In genomic region chr4:124806403-124806802, GRCh38 we compare ENCODE assay signal across 17 cellular contexts.
DNase-seq lines count a peak whose midpoint lies in the region; ATAC-seq, FAIRE-seq and TF ChIP-seq lines count a peak whose summit lies in the region.
"Had no signal": no experiment of that assay in that cellular context is flagged by ENCODE, and none has a peak within 500 bp of the region (broad histone marks: within the 10 kb centered on the region; RNA-seq: fewer than 3 reads in every experiment).

No MANE protein-coding gene starts in this region.

- H3K4me3 Mint-ChIP-seq in activated CD8-positive, alpha-beta T cell treated with anti-CD3 and anti-CD28 coated beads for 36 hours: no peak overlapping the region
- H3K4me3 Mint-ChIP-seq in activated CD8-positive, alpha-beta T cell treated with anti-CD3 and anti-CD28 coated beads, Interleukin-2, amount 10 ng/mL, durations not matched to agents 7 days and 5 days: no peak overlapping the region
- no peak overlapping the region for H3K4me3 Mint-ChIP-seq in T-cell
- H3K4me3 Mint-ChIP-seq: activated T-helper 1 cell treated with anti-CD3 and anti-CD28 coated beads, Interleukin-12 subunit alpha, Interleukin-12 subunit beta, Interleukin-2, Interleukin-4 antibody, amounts not matched to agents 30 ng/mL and 10 ng/mL and 1 ng/mL, durations not matched to agents 14 hours and 24 hours and 36 hours; CD4-positive, alpha-beta memory T cell; dendritic cell treated with granulocyte-macrophage colony-stimulating factor and Interleukin-4, amounts not matched to agents 40 ng/mL and 50 ng/mL, for 4 days had no signal

- peak; percentile 49 for ATAC-seq in activated CD8-positive, alpha-beta T cell treated with anti-CD3 and anti-CD28 coated beads for 36 hours
- ATAC-seq in activated CD8-positive, alpha-beta T cell treated with anti-CD3 and anti-CD28 coated beads, Interleukin-2, amount 10 ng/mL, durations not matched to agents 7 days and 5 days: no peak
- no peak for ATAC-seq in GM18909 (IDR thresholded peaks at IDR 0.05; ENCODE audit: poor library complexity, unreplicated experiment)
- no peak for ATAC-seq in T-cell (replicated peaks in 1 of 4)
- ATAC-seq: A549 had no signal

- no peak overlapping the region for H3K27ac Mint-ChIP-seq in activated CD8-positive, alpha-beta T cell treated with anti-CD3 and anti-CD28 coated beads for 36 hours
- H3K27ac Mint-ChIP-seq in activated CD8-positive, alpha-beta T cell treated with anti-CD3 and anti-CD28 coated beads, Interleukin-2, amount 10 ng/mL, durations not matched to agents 7 days and 5 days: no peak overlapping the region
- no peak overlapping the region for H3K27ac Mint-ChIP-seq in T-cell
- H3K27ac Mint-ChIP-seq: activated T-helper 1 cell treated with anti-CD3 and anti-CD28 coated beads, Interleukin-12 subunit alpha, Interleukin-12 subunit beta, Interleukin-2, Interleukin-4 antibody, amounts not matched to agents 30 ng/mL and 10 ng/mL and 1 ng/mL, durations not matched to agents 14 hours and 24 hours and 36 hours; CD4-positive, alpha-beta memory T cell; dendritic cell treated with granulocyte-macrophage colony-stimulating factor and Interleukin-4, amounts not matched to agents 40 ng/mL and 50 ng/mL, for 4 days had no signal

- no peaks in the 10 kb centered on the region for H3K27me3 Mint-ChIP-seq in activated CD8-positive, alpha-beta T cell treated with anti-CD3 and anti-CD28 coated beads for 36 hours
- no peaks in the 10 kb centered on the region for H3K27me3 Mint-ChIP-seq in activated CD8-positive, alpha-beta T cell treated with anti-CD3 and anti-CD28 coated beads, Interleukin-2, amount 10 ng/mL, durations not matched to agents 7 days and 5 days (ENCODE audit: low read depth)
- peaks cover 0 to 3% of the 10 kb centered on the region in 2 donors for H3K27me3 Mint-ChIP-seq in T-cell
- H3K27me3 Mint-ChIP-seq: CD4-positive, alpha-beta memory T cell; dendritic cell treated with granulocyte-macrophage colony-stimulating factor and Interleukin-4, amounts not matched to agents 40 ng/mL and 50 ng/mL, for 4 days had no signal

- no peaks in the 10 kb centered on the region for H3K27me3 ChIP-seq in bronchial epithelial cell (ENCODE audit: control insufficient read depth, insufficient read depth, low read length)
- H3K27me3 ChIP-seq: upper lobe of left lung had no signal

- no peak for TF ChIP-seq CTCF in activated CD8-positive, alpha-beta T cell treated with anti-CD3 and anti-CD28 coated beads for 36 hours (IDR thresholded peaks at IDR 0.05)
- no peak for TF ChIP-seq CTCF in bronchial epithelial cell (IDR thresholded peaks at IDR 0.05; ENCODE audit: insufficient read depth, low read length, severe bottlenecking)

- POLR2A ChIA-PET in activated CD8-positive, alpha-beta T cell treated with anti-CD3 and anti-CD28 coated beads for 36 hours (lab: Charles Lee): no interaction called here
- POLR2A ChIA-PET in activated CD8-positive, alpha-beta T cell treated with anti-CD3 and anti-CD28 coated beads, Interleukin-2, amount 10 ng/mL, durations not matched to agents 7 days and 5 days (lab: Charles Lee): no interaction called here
- POLR2A ChIA-PET in T-cell (lab: Charles Lee): no interaction called here

- CTCF ChIA-PET in activated CD8-positive, alpha-beta T cell treated with anti-CD3 and anti-CD28 coated beads for 36 hours (lab: Charles Lee): no interaction called here
- CTCF ChIA-PET in activated CD8-positive, alpha-beta T cell treated with anti-CD3 and anti-CD28 coated beads, Interleukin-2, amount 10 ng/mL, durations not matched to agents 7 days and 5 days (lab: Charles Lee): no interaction called here
- CTCF ChIA-PET in T-cell (lab: Charles Lee): no interaction called here

- no peak for FAIRE-seq in bronchial epithelial cell (lab: Jason Lieb, UNC)
- FAIRE-seq: A549 had no signal

- H3K4me3 ChIP-seq in bronchial epithelial cell (ENCODE audit: low read depth, low read length): no peak overlapping the region
- H3K4me3 ChIP-seq: A549, upper lobe of left lung had no signal

- intact Hi-C loops in activated CD8-positive, alpha-beta T cell treated with anti-CD3 and anti-CD28 coated beads for 36 hours (cut with micrococcal nuclease): no loop called here

- no peaks in the 10 kb centered on the region for H3K4me1 Mint-ChIP-seq in activated CD8-positive, alpha-beta T cell treated with anti-CD3 and anti-CD28 coated beads for 36 hours (ENCODE audit: low read depth)
- H3K4me1 Mint-ChIP-seq in activated CD8-positive, alpha-beta T cell treated with anti-CD3 and anti-CD28 coated beads, Interleukin-2, amount 10 ng/mL, durations not matched to agents 7 days and 5 days (ENCODE audit: low read depth): no peaks in the 10 kb centered on the region
- no peaks in the 10 kb centered on the region for H3K4me1 Mint-ChIP-seq in T-cell
- H3K4me1 Mint-ChIP-seq: CD4-positive, alpha-beta memory T cell had no signal

- peaks cover 4% of the 10 kb centered on the region for H3K9me3 Mint-ChIP-seq in activated CD8-positive, alpha-beta T cell treated with anti-CD3 and anti-CD28 coated beads for 36 hours
- H3K9me3 Mint-ChIP-seq in activated CD8-positive, alpha-beta T cell treated with anti-CD3 and anti-CD28 coated beads, Interleukin-2, amount 10 ng/mL, durations not matched to agents 7 days and 5 days (ENCODE audit: insufficient read depth): no peaks in the 10 kb centered on the region
- peaks cover 2 to 6% (median 5%) of the 10 kb centered on the region in 3 donors for H3K9me3 Mint-ChIP-seq in T-cell
- H3K9me3 Mint-ChIP-seq: activated T-helper 1 cell treated with anti-CD3 and anti-CD28 coated beads, Interleukin-12 subunit alpha, Interleukin-12 subunit beta, Interleukin-2, Interleukin-4 antibody, amounts not matched to agents 30 ng/mL and 10 ng/mL and 1 ng/mL, durations not matched to agents 14 hours and 24 hours and 36 hours had no signal

- peak; percentile 2 for DNase-seq in activated CD8-positive, alpha-beta T cell treated with anti-CD3 and anti-CD28 coated beads for 36 hours
- no peak for DNase-seq in activated CD8-positive, alpha-beta T cell treated with anti-CD3 and anti-CD28 coated beads, Interleukin-2, amount 10 ng/mL, durations not matched to agents 7 days and 5 days
- DNase-seq in NCI-H446 treated with DMSO at 0.1 percent for 48 hours (lab: John Stamatoyannopoulos, UW) (peak; percentile 14), bronchial epithelial cell (ENCODE audit: low read depth) (peak; percentile 46), renal cortical epithelial cell (ENCODE audit: low read depth) (peak; percentile 85), cerebellar nuclear complex (lab: John Stamatoyannopoulos, UW) (no peak), T-cell (no peak)
- DNase-seq: activated CD4-positive, alpha-beta T cell treated with anti-CD3 and anti-CD28 coated beads, Interleukin-2, amount 50 U/mL, for 48 hours; aorta; CD4-positive, alpha-beta memory T cell; Kasumi-1; NCI-H1694; upper lobe of left lung had no signal

- no peaks in the 10 kb centered on the region for H3K36me3 Mint-ChIP-seq in activated CD8-positive, alpha-beta T cell treated with anti-CD3 and anti-CD28 coated beads for 36 hours (ENCODE audit: low read depth)
- H3K36me3 Mint-ChIP-seq in activated CD8-positive, alpha-beta T cell treated with anti-CD3 and anti-CD28 coated beads, Interleukin-2, amount 10 ng/mL, durations not matched to agents 7 days and 5 days (ENCODE audit: low read depth): no peaks in the 10 kb centered on the region
- H3K36me3 Mint-ChIP-seq in T-cell: no peaks in the 10 kb centered on the region

- H3K36me3 ChIP-seq in bronchial epithelial cell (ENCODE audit: control insufficient read depth, insufficient read depth, low read length): no peaks in the 10 kb centered on the region
- H3K36me3 ChIP-seq: upper lobe of left lung had no signal

Comparison
In these comparisons a context has a peak if more than half of its experiments do, and no peak if none do; other contexts are left out.
1. DNase-seq: peak in activated CD8-positive, alpha-beta T cell treated with anti-CD3 and anti-CD28 coated beads for 36 hours (single experiment), NCI-H446 treated with DMSO at 0.1 percent for 48 hours (single experiment), bronchial epithelial cell (single experiment) and renal cortical epithelial cell (single experiment); none in activated CD8-positive, alpha-beta T cell treated with anti-CD3 and anti-CD28 coated beads, Interleukin-2, amount 10 ng/mL, durations not matched to agents 7 days and 5 days (single experiment), cerebellar nuclear complex (0 of 2) and T-cell (0 of 34).